Comparison of ENCODE assay signal across 8 cellular contexts in the genomic region with DNA sequence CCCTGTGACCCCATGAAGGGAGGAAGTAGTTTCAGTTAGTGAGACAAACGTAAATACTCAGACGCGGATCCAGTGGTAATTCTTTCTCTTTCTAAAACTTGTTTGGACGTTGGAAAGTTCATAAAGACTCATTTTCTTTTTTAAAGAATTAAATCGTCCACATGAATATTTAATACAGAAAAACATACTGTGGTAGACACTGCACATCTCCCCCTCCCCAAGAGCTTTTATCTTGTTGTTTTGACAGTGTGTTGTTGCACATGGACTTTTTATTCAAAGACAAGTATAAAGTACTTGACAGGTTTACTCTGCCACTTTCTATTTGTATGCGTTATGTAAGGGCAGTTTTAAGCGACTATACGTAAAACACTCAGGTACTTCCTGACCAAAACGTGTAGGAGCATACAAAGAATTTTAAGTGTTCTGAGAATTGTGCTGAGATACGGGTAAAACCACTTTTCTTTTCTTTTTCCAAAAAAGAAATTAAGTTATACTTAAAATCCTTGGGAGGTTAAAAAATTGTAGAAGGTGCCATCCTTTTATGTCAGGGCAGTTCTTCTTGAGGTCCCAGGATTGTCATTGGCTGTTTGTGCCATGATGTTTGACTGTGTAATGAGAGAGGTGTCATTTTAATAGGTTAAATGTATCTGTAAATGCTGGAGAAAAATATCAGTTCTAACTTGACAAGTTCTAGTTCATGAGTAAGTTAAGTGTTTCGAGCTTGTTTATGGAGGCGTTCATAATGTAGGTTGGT. TPM values are rescaled to one million over a fixed set of nuclear protein-coding genes. Genes with fewer than 3 reads are reported as not detected.
DNase-seq lines count a peak whose midpoint lies in the region; ATAC-seq and TF ChIP-seq lines count a peak whose summit lies in the region.

No MANE protein-coding gene starts in this region.

- intact Hi-C loops in left ventricle myocardium inferior (cut with micrococcal nuclease) = loop anchor here (5.0 kb wide), 1 partner anchor 64 kb away; no protein-coding TSS in a partner anchor
- intact Hi-C loops in left cardiac atrium (cut with DNase I) = loop anchor here (5.0 to 10.0 kb wide), 2 partner anchors 64 to 67 kb away; no protein-coding TSS in a partner anchor
- intact Hi-C loops in activated T-helper 2 cell treated with anti-CD3 and anti-CD28 coated beads, Interferon-gamma antibody, Interleukin-2, Interleukin-4, amounts not matched to agents 10 μg/mL and 5 μg/mL and 100 μg/mL, durations not matched to agents 14 hours and 24 hours and 36 hours (cut with micrococcal nuclease) = loop anchor here (2.0 to 10.0 kb wide), 8 partner anchors 64 to 1951 kb away; a partner anchor contains a TSS

- H3K36me3 Mint-ChIP-seq in activated T-helper 2 cell treated with anti-CD3 and anti-CD28 coated beads, Interferon-gamma antibody, Interleukin-2, Interleukin-4, amounts not matched to agents 10 μg/mL and 5 μg/mL and 100 μg/mL, durations not matched to agents 14 hours and 24 hours and 36 hours (ENCODE audit: low read depth) = peaks cover 19% of the 10 kb centered on the region

- H3K27me3 ChIP-seq in left ventricle myocardium inferior (ENCODE audit: low read depth) = no peaks in the 10 kb centered on the region

- H3K4me3 ChIP-seq in left ventricle myocardium inferior = peak overlapping the region; percentile 91
- peak overlapping the region; percentile 75 for H3K4me3 ChIP-seq in iPS-11a (ENCODE audit: low read depth, low read length)
- H3K4me3 ChIP-seq in skin epidermis = peak overlapping the region; percentile 65 to 100 (median 87)

- no peak for TF ChIP-seq CTCF in left ventricle myocardium inferior (IDR thresholded peaks at IDR 0.05; ENCODE audit: borderline replicate concordance)

- no peaks in the 10 kb centered on the region for H3K9me3 Mint-ChIP-seq in activated T-helper 2 cell treated with anti-CD3 and anti-CD28 coated beads, Interferon-gamma antibody, Interleukin-2, Interleukin-4, amounts not matched to agents 10 μg/mL and 5 μg/mL and 100 μg/mL, durations not matched to agents 14 hours and 24 hours and 36 hours

- peaks cover 40% of the 10 kb centered on the region for H3K4me1 Mint-ChIP-seq in activated T-helper 2 cell treated with anti-CD3 and anti-CD28 coated beads, Interferon-gamma antibody, Interleukin-2, Interleukin-4, amounts not matched to agents 10 μg/mL and 5 μg/mL and 100 μg/mL, durations not matched to agents 14 hours and 24 hours and 36 hours (ENCODE audit: low read depth)

- peak overlapping the region; percentile 97 for H3K27ac Mint-ChIP-seq in activated T-helper 2 cell treated with anti-CD3 and anti-CD28 coated beads, Interferon-gamma antibody, Interleukin-2, Interleukin-4, amounts not matched to agents 10 μg/mL and 5 μg/mL and 100 μg/mL, durations not matched to agents 14 hours and 24 hours and 36 hours

- peak overlapping the region; percentile 97 for H3K27ac ChIP-seq in left ventricle myocardium inferior (replicated peaks)
- H3K27ac ChIP-seq in skin epidermis = peak overlapping the region; percentile 63 to 99 (median 97)

- H3K4me3 Mint-ChIP-seq in activated T-helper 2 cell treated with anti-CD3 and anti-CD28 coated beads, Interferon-gamma antibody, Interleukin-2, Interleukin-4, amounts not matched to agents 10 μg/mL and 5 μg/mL and 100 μg/mL, durations not matched to agents 14 hours and 24 hours and 36 hours (ENCODE audit: low read depth) = peak overlapping the region; percentile 87

- no peaks in the 10 kb centered on the region for H3K36me3 ChIP-seq in left ventricle myocardium inferior

- peaks cover 91% of the 10 kb centered on the region for H3K4me1 ChIP-seq in left ventricle myocardium inferior

- H3K9me3 ChIP-seq in left ventricle myocardium inferior (replicated peaks) = no peaks in the 10 kb centered on the region

- DNase-seq in left ventricle myocardium inferior = no peak
- DNase-seq in left cardiac atrium = no peak
- DNase-seq in NCI-H2029 treated with DMSO at 0.1 percent for 48 hours (lab: John Stamatoyannopoulos, UW) = peak; percentile 22
- no peak for DNase-seq in activated T-helper 2 cell treated with anti-CD3 and anti-CD28 coated beads, Interferon-gamma antibody, Interleukin-2, Interleukin-4, amounts not matched to agents 10 μg/mL and 5 μg/mL and 100 μg/mL, durations not matched to agents 14 hours and 24 hours and 36 hours (ENCODE audit: low spot score)
- DNase-seq in ureter (ENCODE audit: low spot score) = no peak

- H3K27me3 Mint-ChIP-seq in activated T-helper 2 cell treated with anti-CD3 and anti-CD28 coated beads, Interferon-gamma antibody, Interleukin-2, Interleukin-4, amounts not matched to agents 10 μg/mL and 5 μg/mL and 100 μg/mL, durations not matched to agents 14 hours and 24 hours and 36 hours (ENCODE audit: low read depth) = no peaks in the 10 kb centered on the region

- ATAC-seq in left cardiac atrium (no peak), HG02973 (IDR thresholded peaks at IDR 0.05; ENCODE audit: unreplicated experiment) (no peak)

RNA-seq across cellular contexts. Expression of a gene that starts 1.3 kb away (rescaled TPM):
- 39.2 TPM for total RNA-seq in left ventricle myocardium inferior
- 10 to 100 TPM; 40.2 to 46.6 TPM for total RNA-seq in left cardiac atrium
- total RNA-seq in activated T-helper 2 cell treated with anti-CD3 and anti-CD28 coated beads, Interferon-gamma antibody, Interleukin-2, Interleukin-4, amounts not matched to agents 10 μg/mL and 5 μg/mL and 100 μg/mL, durations not matched to agents 14 hours and 24 hours and 36 hours = 48.5 and 52.9 TPM in 2 replicates
- total RNA-seq in ureter = 92.7 TPM
